Comparison of ENCODE assay signal across 8 cellular contexts in genomic region chr2:200811336-200812121, GRCh38. TPM values are rescaled to one million over a fixed set of nuclear protein-coding genes. Genes with fewer than 3 reads are reported as not detected.
DNase-seq lines count a peak whose midpoint lies in the region; ATAC-seq lines count a peak whose summit lies in the region.

Gene BZW1, plus strand, starts transcription at chr2:200811910. Its CDS starts 1,308 bp downstream, at chr2:200813218.

- H2BK15ac ChIP-seq in mesendoderm (replicated peaks; ENCODE audit: low read depth), result no peak within 1 kb of the TSS

- H3K79me2 ChIP-seq in mesendoderm (ENCODE audit: control insufficient read depth, insufficient read depth, low read length), result peaks cover 31% of the 10 kb centered on the region

- no CpG with 5 or more reads among the region's 74 CpGs for WGBS in mesendoderm (ENCODE audit: extremely low coverage, insufficient coverage, low lambda C conversion rate)

- peak within 1 kb of the TSS; percentile 71 for H3K18ac ChIP-seq in mesendoderm (ENCODE audit: low read length)

- peak within 1 kb of the TSS; percentile 51 for H3K23ac ChIP-seq in mesendoderm (ENCODE audit: low read length)

- H3K27ac ChIP-seq in mesendoderm (ENCODE audit: low read depth, low read length), result peak within 1 kb of the TSS; percentile 74

- H3K9me3 ChIP-seq in NT2/D1 (ENCODE audit: insufficient read depth, low read length), result no peaks in the 10 kb centered on the region
- no peaks in the 10 kb centered on the region for H3K9me3 ChIP-seq in endocrine pancreas (ENCODE audit: control insufficient read depth, low read length)

- peak within 1 kb of the TSS; percentile 96 for H3K9ac ChIP-seq in NT2/D1 (ENCODE audit: insufficient read length, low read depth)
- peak within 1 kb of the TSS; percentile 93 for H3K9ac ChIP-seq in endocrine pancreas (ENCODE audit: control insufficient read depth, insufficient read depth, low read length)
- peak within 1 kb of the TSS; percentile 98 for H3K9ac ChIP-seq in mesendoderm (ENCODE audit: low read length)

- peaks cover 50% of the 10 kb centered on the region for H3K4me1 Mint-ChIP-seq in activated CD8-positive, alpha-beta memory T cell treated with anti-CD3 and anti-CD28 coated beads, Interleukin-2, amount 10 ng/mL, durations not matched to agents 7 days and 5 days

- H2AK5ac ChIP-seq in mesendoderm (ENCODE audit: low read length), result peak within 1 kb of the TSS; percentile 68

- H3K4me1 ChIP-seq in NT2/D1 (ENCODE audit: insufficient read depth, insufficient read length) (no peaks in the 10 kb centered on the region), endocrine pancreas (ENCODE audit: control insufficient read depth, insufficient read depth, low read length) (no peaks in the 10 kb centered on the region), mesendoderm (ENCODE audit: control insufficient read depth, low read depth, low read length) (no peaks in the 10 kb centered on the region)

- H3K27me3 ChIP-seq in NT2/D1 (ENCODE audit: insufficient read depth, insufficient read length) (no peaks in the 10 kb centered on the region), endocrine pancreas (ENCODE audit: control insufficient read depth, insufficient read depth, low read length) (no peaks in the 10 kb centered on the region), mesendoderm (ENCODE audit: insufficient read depth, low read length, poor library complexity) (no peaks in the 10 kb centered on the region)

- H3K36me3 ChIP-seq in NT2/D1 (ENCODE audit: insufficient read depth, insufficient read length, low read length), result peaks cover 39% of the 10 kb centered on the region
- peaks cover 6% of the 10 kb centered on the region for H3K36me3 ChIP-seq in endocrine pancreas (ENCODE audit: control insufficient read depth, insufficient read depth, low read length)
- peaks cover 6% of the 10 kb centered on the region for H3K36me3 ChIP-seq in mesendoderm (ENCODE audit: control insufficient read depth, insufficient read depth, low read length)

- CTCF ChIA-PET in activated CD8-positive, alpha-beta memory T cell treated with anti-CD3 and anti-CD28 coated beads, Interleukin-2, amount 10 ng/mL, durations not matched to agents 7 days and 5 days (lab: Charles Lee), result interaction anchor here (0.5 to 1.6 kb wide), 2 partner anchors 98 to 408 kb away, joined by 3 to 8 read pairs; no protein-coding TSS in a partner anchor

- peak within 1 kb of the TSS; percentile 92 for H3K4me3 Mint-ChIP-seq in activated CD8-positive, alpha-beta memory T cell treated with anti-CD3 and anti-CD28 coated beads, Interleukin-2, amount 10 ng/mL, durations not matched to agents 7 days and 5 days

- H2BK5ac ChIP-seq in mesendoderm (ENCODE audit: low read length), result peak within 1 kb of the TSS; percentile 77

- peak within 1 kb of the TSS; percentile 97 for H3K56ac ChIP-seq in mesendoderm (ENCODE audit: low read length)

- no peak within 1 kb of the TSS for H2BK120ac ChIP-seq in mesendoderm (ENCODE audit: low read depth, low read length)

- H3K9me3 Mint-ChIP-seq in activated CD8-positive, alpha-beta memory T cell treated with anti-CD3 and anti-CD28 coated beads, Interleukin-2, amount 10 ng/mL, durations not matched to agents 7 days and 5 days (ENCODE audit: low read depth), result no peaks in the 10 kb centered on the region

- peak within 1 kb of the TSS; percentile 88 for H3K4ac ChIP-seq in mesendoderm (ENCODE audit: low read depth, low read length)

- peak within 1 kb of the TSS; percentile 98 for H3K27ac Mint-ChIP-seq in activated CD8-positive, alpha-beta memory T cell treated with anti-CD3 and anti-CD28 coated beads, Interleukin-2, amount 10 ng/mL, durations not matched to agents 7 days and 5 days

- peaks cover 36% of the 10 kb centered on the region for H3K36me3 Mint-ChIP-seq in activated CD8-positive, alpha-beta memory T cell treated with anti-CD3 and anti-CD28 coated beads, Interleukin-2, amount 10 ng/mL, durations not matched to agents 7 days and 5 days

- no peaks in the 10 kb centered on the region for H3K27me3 Mint-ChIP-seq in activated CD8-positive, alpha-beta memory T cell treated with anti-CD3 and anti-CD28 coated beads, Interleukin-2, amount 10 ng/mL, durations not matched to agents 7 days and 5 days

- peaks cover 8% of the 10 kb centered on the region for H3K79me1 ChIP-seq in mesendoderm (ENCODE audit: low read length)

- no peak within 1 kb of the TSS for H4K8ac ChIP-seq in mesendoderm (ENCODE audit: low read depth, low read length)

- ATAC-seq in GM21381 (IDR thresholded peaks at IDR 0.05; ENCODE audit: unreplicated experiment), result peak; percentile 68
- ATAC-seq in activated CD8-positive, alpha-beta memory T cell treated with anti-CD3 and anti-CD28 coated beads, Interleukin-2, amount 10 ng/mL, durations not matched to agents 7 days and 5 days, result peak; percentile 84

- no peak within 1 kb of the TSS for H4K5ac ChIP-seq in mesendoderm (ENCODE audit: low read length)

- H3K4me2 ChIP-seq in mesendoderm (ENCODE audit: low read length), result peak within 1 kb of the TSS; percentile 96

- H3K4me3 ChIP-seq in NT2/D1 (ENCODE audit: insufficient read length, low read depth) (peak within 1 kb of the TSS; percentile 90), endocrine pancreas (ENCODE audit: control insufficient read depth, insufficient read depth, low read length) (peak within 1 kb of the TSS; percentile 94), mesendoderm (ENCODE audit: low read length) (peak within 1 kb of the TSS; percentile 92)

- DNase-seq in COR-L47 (lab: John Stamatoyannopoulos, UW) (peak; percentile 96), HUDEP-2 (lab: John Stamatoyannopoulos, UW; ENCODE audit: unreplicated experiment in 76 of 76) (peak; percentile 36 to 98 (median 91)), NT2/D1 (ENCODE audit: low read depth, low spot score) (peak; percentile 95), mesendoderm (peak; percentile 99)
- peak; percentile 98 for DNase-seq in activated CD8-positive, alpha-beta memory T cell treated with anti-CD3 and anti-CD28 coated beads, Interleukin-2, amount 10 ng/mL, durations not matched to agents 7 days and 5 days
- DNase-seq in stimulated activated CD8-positive, alpha-beta memory T cell treated with anti-CD3 and anti-CD28 coated beads, Interleukin-15, amount 100 ng/mL, for 1 hour (ENCODE audit: low read depth), result peak; percentile 95

RNA-seq across cellular contexts. Expression of gene BZW1, which starts in this region (rescaled TPM):
- 100 to 1,000 TPM; 222 to 306 TPM for total RNA-seq in activated CD8-positive, alpha-beta memory T cell treated with anti-CD3 and anti-CD28 coated beads, Interleukin-2, amount 10 ng/mL, durations not matched to agents 7 days and 5 days
- 242 TPM for polyA plus RNA-seq in mesendoderm (2013, experiment 1 of 2)
- 238 TPM for polyA plus RNA-seq in mesendoderm (2013, experiment 2 of 2)

Comparison
In these comparisons a context has a peak if more than half of its experiments do, and no peak if none do; other contexts are left out.
1. Peak in every context shown above with its lines: DNase-seq, ATAC-seq, H3K4me3 ChIP-seq and H3K27ac ChIP-seq.